Comparison of ENCODE assay signal across 23 cellular contexts in genomic region chr6:162942860-162943259, GRCh38.
A peak's percentile ranks its signal among the peaks of the same experiment; 100 is the strongest.
DNase-seq lines count a peak whose midpoint lies in the region; ATAC-seq and TF ChIP-seq lines count a peak whose summit lies in the region.
"Had no signal": no experiment of that assay in that cellular context is flagged by ENCODE, and none has a peak within 500 bp of the region (broad histone marks: within the 10 kb centered on the region; RNA-seq: fewer than 3 reads in every experiment).

No MANE protein-coding gene starts in this region.

- intact Hi-C loops in MCF 10A (cut with micrococcal nuclease) (no loop called here), breast epithelium (cut with DNase I; ENCODE audit: low total_unique reads) (no loop called here)

- ATAC-seq in HG02798 (IDR thresholded peaks at IDR 0.05; ENCODE audit: poor library complexity, unreplicated experiment): no peak

- H3K27ac ChIP-seq in breast epithelium: no peak overlapping the region
- H3K27ac ChIP-seq: 22Rv1, BLaER1, neural progenitor cell, SJSA1, VCaP had no signal

- POLR2A ChIA-PET in MCF 10A (lab: Yijun Ruan, JAX): no interaction called here

- no peak for TF ChIP-seq POLR2A in breast epithelium (IDR thresholded peaks at IDR 0.05)

- CTCF ChIA-PET in MCF 10A (lab: Yijun Ruan, JAX): no interaction called here

- H3K36me3 ChIP-seq in breast epithelium: no peaks in the 10 kb centered on the region
- H3K36me3 ChIP-seq: BLaER1, neural progenitor cell, SJSA1 had no signal

- no peaks in the 10 kb centered on the region for H3K36me3 Mint-ChIP-seq in MCF 10A (ENCODE audit: insufficient read depth, unreplicated experiment)
- H3K36me3 Mint-ChIP-seq: activated naive CD8-positive, alpha-beta T cell treated with anti-CD3 and anti-CD28 coated beads for 36 hours; neural progenitor cell had no signal

- no peaks in the 10 kb centered on the region for H3K9me3 ChIP-seq in breast epithelium
- H3K9me3 ChIP-seq: SJSA1 had no signal

- DNase-seq in MCF 10A (ENCODE audit: unreplicated experiment) (peak; percentile 58), breast epithelium (ENCODE audit: low spot score in 2 of 2) (no peak), astrocyte of the cerebellum (ENCODE audit: low read depth) (peak; percentile 96), fibroblast of the conjunctiva (ENCODE audit: low read depth) (peak; percentile 33), smooth muscle cell of the brain vasculature (ENCODE audit: low read depth, low spot score) (peak; percentile 86), H4 (ENCODE audit: low spot score) (no peak), NCI-H345 (lab: John Stamatoyannopoulos, UW) (no peak)
- DNase-seq: activated CD4-positive, alpha-beta T cell treated with anti-CD3 and anti-CD28 coated beads, Interleukin-2, amount 50 U/mL, for 1 hour; activated naive CD8-positive, alpha-beta T cell treated with anti-CD3 and anti-CD28 coated beads for 36 hours; central memory CD4-positive, alpha-beta T cell; effector CD8-positive, alpha-beta T cell; KBM-7; NCI-H1048; NCI-H2029; NCI-H446 had no signal

- H3K4me3 ChIP-seq in breast epithelium: no peak overlapping the region
- H3K4me3 ChIP-seq in astrocyte of the cerebellum (ENCODE audit: low read depth, low read length): no peak overlapping the region
- H3K4me3 ChIP-seq: BLaER1, neural progenitor cell, SJSA1 had no signal

- in situ Hi-C loops in astrocyte of the cerebellum (cut with HindIII; ENCODE audit: low sequenced_read_pairs): no loop called here

- H3K4me1 ChIP-seq in breast epithelium: no peaks in the 10 kb centered on the region
- H3K4me1 ChIP-seq: BLaER1, SJSA1 had no signal

- H3K27ac Mint-ChIP-seq in MCF 10A (ENCODE audit: low read depth, unreplicated experiment): no peak overlapping the region
- H3K27ac Mint-ChIP-seq: activated naive CD8-positive, alpha-beta T cell treated with anti-CD3 and anti-CD28 coated beads for 36 hours; activated T-helper 2 cell treated with anti-CD3 and anti-CD28 coated beads, Interferon-gamma antibody, Interleukin-2, Interleukin-4, amounts not matched to agents 10 μg/mL and 5 μg/mL and 100 μg/mL, durations not matched to agents 14 hours and 24 hours and 36 hours; neural progenitor cell; T-helper 1 cell treated with Interleukin-12 subunit alpha and Interleukin-12 subunit beta and Interleukin-4 antibody, amounts not matched to agents 30 μg/mL and 1 μg/mL, for 36 hours had no signal

- H3K27me3 Mint-ChIP-seq in MCF 10A (ENCODE audit: insufficient read depth, unreplicated experiment): no peaks in the 10 kb centered on the region
- H3K27me3 Mint-ChIP-seq: activated naive CD8-positive, alpha-beta T cell treated with anti-CD3 and anti-CD28 coated beads for 36 hours had no signal

- TF ChIP-seq CTCF in MCF 10A (IDR thresholded peaks at IDR 0.05; ENCODE audit: unreplicated experiment) (no peak), breast epithelium (IDR thresholded peaks at IDR 0.05) (no peak), astrocyte of the cerebellum (IDR thresholded peaks at IDR 0.05; ENCODE audit: low read depth, low read length, missing control alignments) (no peak)

- H3K4me3 Mint-ChIP-seq in MCF 10A (ENCODE audit: unreplicated experiment): no peak overlapping the region
- H3K4me3 Mint-ChIP-seq: activated naive CD8-positive, alpha-beta T cell treated with anti-CD3 and anti-CD28 coated beads for 36 hours; neural progenitor cell; T-helper 1 cell treated with Interleukin-12 subunit alpha and Interleukin-12 subunit beta and Interleukin-4 antibody, amounts not matched to agents 30 μg/mL and 1 μg/mL, for 36 hours had no signal

- peaks cover 13% of the 10 kb centered on the region for H3K9me3 Mint-ChIP-seq in MCF 10A (ENCODE audit: unreplicated experiment)

- BruUV-seq in MCF 10A (replicated peaks; lab: Mats Ljungman, UMichigan): no TSS peak

- H3K27me3 ChIP-seq in breast epithelium: no peaks in the 10 kb centered on the region
- H3K27me3 ChIP-seq: BLaER1, neural progenitor cell, SJSA1 had no signal

- H3K4me1 Mint-ChIP-seq in MCF 10A (ENCODE audit: insufficient read depth, unreplicated experiment): no peaks in the 10 kb centered on the region
- H3K4me1 Mint-ChIP-seq: activated naive CD8-positive, alpha-beta T cell treated with anti-CD3 and anti-CD28 coated beads for 36 hours had no signal

Comparison
In these comparisons a context has a peak if more than half of its experiments do, and no peak if none do; other contexts are left out.
1. DNase-seq: peak in MCF 10A (single experiment), astrocyte of the cerebellum (single experiment), fibroblast of the conjunctiva (single experiment) and smooth muscle cell of the brain vasculature (single experiment); none in breast epithelium (0 of 2), H4 (single experiment) and NCI-H345 (single experiment).